In the genomic region with DNA sequence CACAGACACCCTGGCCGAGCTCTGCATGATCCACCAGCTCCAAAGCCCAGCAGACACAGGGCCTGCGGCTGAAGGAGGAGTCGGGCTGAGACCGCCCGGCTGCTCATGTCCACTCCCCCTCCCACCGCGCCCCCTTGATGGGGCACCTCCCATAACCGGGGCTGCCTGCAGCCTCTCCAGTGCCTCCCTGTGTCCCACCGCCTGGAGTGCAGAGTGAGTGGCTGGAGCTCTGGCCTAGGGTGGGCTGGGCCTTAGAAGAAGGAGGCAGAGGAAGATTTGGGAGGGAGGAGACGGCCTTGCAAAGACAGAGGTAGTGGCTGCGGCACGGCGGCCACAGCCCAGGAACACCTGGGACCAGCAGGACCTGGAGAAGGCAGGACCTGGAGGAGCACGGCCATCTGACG, we compare ENCODE assay signal across 1 cellular context.
TF ChIP-seq lines count a peak whose summit lies in the region.

No MANE protein-coding gene starts in this region.

TF ChIP-seq in HCT116, 20 proteins besides CTCF, POLR2A, EP300 and RAD21:
- TF ChIP-seq ZNF274 (IDR thresholded peaks at IDR 0.05; ENCODE audit: low read depth, low read length): no peak
- no peak for TF ChIP-seq SP1 (IDR thresholded peaks at IDR 0.05; ENCODE audit: low read depth)
- no peak for TF ChIP-seq YY1 (IDR thresholded peaks at IDR 0.05; ENCODE audit: extremely low read depth, insufficient replicate concordance, low read depth, low read length)
- TF ChIP-seq ZFX (IDR thresholded peaks at IDR 0.05): no peak
- TF ChIP-seq, protein P1, sequence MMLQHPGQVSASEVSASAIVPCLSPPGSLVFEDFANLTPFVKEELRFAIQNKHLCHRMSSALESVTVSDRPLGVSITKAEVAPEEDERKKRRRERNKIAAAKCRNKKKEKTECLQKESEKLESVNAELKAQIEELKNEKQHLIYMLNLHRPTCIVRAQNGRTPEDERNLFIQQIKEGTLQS (IDR thresholded peaks at IDR 0.05): no peak
- TF ChIP-seq, protein P2, sequence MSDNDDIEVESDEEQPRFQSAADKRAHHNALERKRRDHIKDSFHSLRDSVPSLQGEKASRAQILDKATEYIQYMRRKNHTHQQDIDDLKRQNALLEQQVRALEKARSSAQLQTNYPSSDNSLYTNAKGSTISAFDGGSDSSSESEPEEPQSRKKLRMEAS (IDR thresholded peaks at IDR 0.05): no peak
- TF ChIP-seq CEBPB (IDR thresholded peaks at IDR 0.05; ENCODE audit: low read depth): no peak
- no peak for TF ChIP-seq ELF1 (IDR thresholded peaks at IDR 0.05; ENCODE audit: borderline replicate concordance, low read depth)
- no peak for TF ChIP-seq TCF7L2 (IDR thresholded peaks at IDR 0.05; ENCODE audit: borderline replicate concordance, extremely low read depth, insufficient read depth, insufficient read length)
- no peak for TF ChIP-seq SRF (IDR thresholded peaks at IDR 0.05; ENCODE audit: low read depth)
- no peak for TF ChIP-seq EZH2phosphoT487 (IDR thresholded peaks at IDR 0.05; ENCODE audit: borderline replicate concordance)
- no peak for TF ChIP-seq SIN3A (IDR thresholded peaks at IDR 0.05; ENCODE audit: low read depth)
- TF ChIP-seq, protein P3, sequence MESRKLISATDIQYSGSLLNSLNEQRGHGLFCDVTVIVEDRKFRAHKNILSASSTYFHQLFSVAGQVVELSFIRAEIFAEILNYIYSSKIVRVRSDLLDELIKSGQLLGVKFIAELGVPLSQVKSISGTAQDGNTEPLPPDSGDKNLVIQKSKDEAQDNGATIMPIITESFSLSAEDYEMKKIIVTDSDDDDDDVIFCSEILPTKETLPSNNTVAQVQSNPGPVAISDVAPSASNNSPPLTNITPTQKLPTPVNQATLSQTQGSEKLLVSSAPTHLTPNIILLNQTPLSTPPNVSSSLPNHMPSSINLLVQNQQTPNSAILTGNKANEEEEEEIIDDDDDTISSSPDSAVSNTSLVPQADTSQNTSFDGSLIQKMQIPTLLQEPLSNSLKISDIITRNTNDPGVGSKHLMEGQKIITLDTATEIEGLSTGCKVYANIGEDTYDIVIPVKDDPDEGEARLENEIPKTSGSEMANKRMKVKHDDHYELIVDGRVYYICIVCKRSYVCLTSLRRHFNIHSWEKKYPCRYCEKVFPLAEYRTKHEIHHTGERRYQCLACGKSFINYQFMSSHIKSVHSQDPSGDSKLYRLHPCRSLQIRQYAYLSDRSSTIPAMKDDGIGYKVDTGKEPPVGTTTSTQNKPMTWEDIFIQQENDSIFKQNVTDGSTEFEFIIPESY (IDR thresholded peaks at IDR 0.05; ENCODE audit: extremely low read depth, insufficient replicate concordance, low read length): no peak
- no peak for TF ChIP-seq JUND (IDR thresholded peaks at IDR 0.05)
- no peak for TF ChIP-seq POLR2AphosphoS5 (IDR thresholded peaks at IDR 0.05; ENCODE audit: low read depth, low read length)
- TF ChIP-seq, protein P4, sequence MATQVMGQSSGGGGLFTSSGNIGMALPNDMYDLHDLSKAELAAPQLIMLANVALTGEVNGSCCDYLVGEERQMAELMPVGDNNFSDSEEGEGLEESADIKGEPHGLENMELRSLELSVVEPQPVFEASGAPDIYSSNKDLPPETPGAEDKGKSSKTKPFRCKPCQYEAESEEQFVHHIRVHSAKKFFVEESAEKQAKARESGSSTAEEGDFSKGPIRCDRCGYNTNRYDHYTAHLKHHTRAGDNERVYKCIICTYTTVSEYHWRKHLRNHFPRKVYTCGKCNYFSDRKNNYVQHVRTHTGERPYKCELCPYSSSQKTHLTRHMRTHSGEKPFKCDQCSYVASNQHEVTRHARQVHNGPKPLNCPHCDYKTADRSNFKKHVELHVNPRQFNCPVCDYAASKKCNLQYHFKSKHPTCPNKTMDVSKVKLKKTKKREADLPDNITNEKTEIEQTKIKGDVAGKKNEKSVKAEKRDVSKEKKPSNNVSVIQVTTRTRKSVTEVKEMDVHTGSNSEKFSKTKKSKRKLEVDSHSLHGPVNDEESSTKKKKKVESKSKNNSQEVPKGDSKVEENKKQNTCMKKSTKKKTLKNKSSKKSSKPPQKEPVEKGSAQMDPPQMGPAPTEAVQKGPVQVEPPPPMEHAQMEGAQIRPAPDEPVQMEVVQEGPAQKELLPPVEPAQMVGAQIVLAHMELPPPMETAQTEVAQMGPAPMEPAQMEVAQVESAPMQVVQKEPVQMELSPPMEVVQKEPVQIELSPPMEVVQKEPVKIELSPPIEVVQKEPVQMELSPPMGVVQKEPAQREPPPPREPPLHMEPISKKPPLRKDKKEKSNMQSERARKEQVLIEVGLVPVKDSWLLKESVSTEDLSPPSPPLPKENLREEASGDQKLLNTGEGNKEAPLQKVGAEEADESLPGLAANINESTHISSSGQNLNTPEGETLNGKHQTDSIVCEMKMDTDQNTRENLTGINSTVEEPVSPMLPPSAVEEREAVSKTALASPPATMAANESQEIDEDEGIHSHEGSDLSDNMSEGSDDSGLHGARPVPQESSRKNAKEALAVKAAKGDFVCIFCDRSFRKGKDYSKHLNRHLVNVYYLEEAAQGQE (IDR thresholded peaks at IDR 0.05; ENCODE audit: low read depth): no peak
TF ChIP-seq in HCT116: peak in this region for 0.
